ENCODE assay signal across 28 cellular contexts in genomic region chrX:139787601-139788000, GRCh38.
"Had no signal": no experiment of that assay in that cellular context is flagged by ENCODE, and none has a peak within 500 bp of the region (broad histone marks: within the 10 kb centered on the region; RNA-seq: fewer than 3 reads in every experiment).

No MANE protein-coding gene starts in this region.

- H3K27ac ChIP-seq: colonic mucosa, epithelial cell of prostate, esophagus squamous epithelium, gastrocnemius medialis, heart right ventricle, left lung, lower lobe of right lung had no signal

- H3K9me3 ChIP-seq: colonic mucosa, esophagus squamous epithelium, gastrocnemius medialis, heart right ventricle, left lung, lower lobe of right lung, mucosa of descending colon had no signal

- H3K4me3 ChIP-seq: colonic mucosa, esophagus squamous epithelium, gastrocnemius medialis, heart right ventricle, left lung, lower lobe of right lung, mucosa of descending colon had no signal

- H3K27me3 Mint-ChIP-seq: dendritic cell treated with granulocyte-macrophage colony-stimulating factor and Interleukin-4, amounts not matched to agents 40 ng/mL and 50 ng/mL, for 4 days; effector memory CD8-positive, alpha-beta T cell; naive B cell had no signal

- ATAC-seq: effector memory CD8-positive, alpha-beta T cell; esophagus mucosa; gastrocnemius medialis; heart right ventricle; left cardiac atrium; left lung; left ventricle myocardium superior; lower lobe of right lung; mucosa of descending colon had no signal

- H3K27ac Mint-ChIP-seq: dendritic cell treated with granulocyte-macrophage colony-stimulating factor and Interleukin-4, amounts not matched to agents 40 ng/mL and 50 ng/mL, for 4 days; effector memory CD8-positive, alpha-beta T cell; endodermal cell; mesothelial cell of epicardium had no signal

- H3K36me3 ChIP-seq: colonic mucosa, gastrocnemius medialis had no signal

- H3K4me1 ChIP-seq: colonic mucosa, esophagus squamous epithelium, gastrocnemius medialis, heart right ventricle, left lung, lower lobe of right lung had no signal

- H3K4me3 Mint-ChIP-seq: dendritic cell treated with granulocyte-macrophage colony-stimulating factor and Interleukin-4, amounts not matched to agents 40 ng/mL and 50 ng/mL, for 4 days; effector memory CD8-positive, alpha-beta T cell; endodermal cell; mesothelial cell of epicardium; naive B cell had no signal

- H3K27me3 ChIP-seq: colonic mucosa, esophagus squamous epithelium, gastrocnemius medialis, left lung had no signal

- FAIRE-seq: endometrium, islet of Langerhans, keratinocyte had no signal

- H3K9me3 Mint-ChIP-seq: dendritic cell treated with granulocyte-macrophage colony-stimulating factor and Interleukin-4, amounts not matched to agents 40 ng/mL and 50 ng/mL, for 4 days; effector memory CD8-positive, alpha-beta T cell; endodermal cell; naive B cell had no signal

- DNase-seq: colonic mucosa; cortex of kidney; effector CD8-positive, alpha-beta T cell; effector memory CD8-positive, alpha-beta T cell; endodermal cell; erythroblast; esophagus squamous epithelium; foreskin fibroblast; foreskin melanocyte; gastrocnemius medialis; glutamatergic neuron; head of caudate nucleus; heart right ventricle; hippocampal formation; left cardiac atrium; left lung; left ventricle myocardium superior; lower lobe of right lung; mesenchymal stem cell; mucosa of descending colon; naive B cell had no signal
